12 cellular contexts compared by ENCODE assay signal in the genomic region with DNA sequence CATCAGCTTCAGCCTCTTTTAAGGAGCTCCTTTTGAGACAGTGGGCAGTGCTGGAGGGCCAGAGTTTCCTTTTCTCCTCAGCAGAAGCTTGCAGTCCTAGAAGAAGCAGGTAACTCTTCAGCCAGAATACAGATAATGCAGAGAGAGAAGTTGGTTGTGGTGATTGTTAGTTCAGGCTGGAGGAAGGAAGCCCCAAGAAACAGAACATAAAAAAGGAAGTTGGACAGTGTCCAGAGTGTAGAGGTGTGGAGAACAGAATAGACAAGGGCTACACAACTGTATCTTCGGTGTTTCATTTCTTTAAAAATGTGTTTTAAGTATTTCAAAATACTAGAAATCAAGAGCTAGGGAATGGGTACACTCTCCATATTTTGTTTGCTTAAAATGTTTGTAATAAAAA. TPM values are rescaled to one million over a fixed set of nuclear protein-coding genes. Genes with fewer than 3 reads are reported as not detected.
DNase-seq lines count a peak whose midpoint lies in the region; ATAC-seq and TF ChIP-seq lines count a peak whose summit lies in the region.
"Had no signal": no experiment of that assay in that cellular context is flagged by ENCODE, and none has a peak within 500 bp of the region (broad histone marks: within the 10 kb centered on the region; RNA-seq: fewer than 3 reads in every experiment).

No MANE protein-coding gene starts in this region.

- WGBS in esophagus, 2 donors = 23 to 38% methylated on average over 1 of the region's 1 CpG
- 96% methylated on average over 1 of the region's 1 CpG for WGBS in smooth muscle cell (ENCODE audit: low lambda C conversion rate)

- peak overlapping the region; percentile 26 to 74 for H3K27ac ChIP-seq in esophagus (ENCODE audit: low read depth in 2 of 2, low read length in 1 of 2)
- peak overlapping the region; percentile 84 for H3K27ac ChIP-seq in smooth muscle cell (ENCODE audit: low read depth)
- H3K27ac ChIP-seq in effector memory CD4-positive, alpha-beta T cell (ENCODE audit: insufficient read depth, low read length, poor library complexity, severe bottlenecking) = no peak overlapping the region

- H4K20me1 ChIP-seq in smooth muscle cell (ENCODE audit: low read depth) = no peaks in the 10 kb centered on the region

- H3K79me2 ChIP-seq in smooth muscle cell (ENCODE audit: low read depth) = no peaks in the 10 kb centered on the region

- peaks cover 2 to 11% of the 10 kb centered on the region in 2 donors for H3K4me1 ChIP-seq in esophagus (ENCODE audit: control insufficient read depth in 2 of 2, insufficient read depth in 2 of 2, low read length in 1 of 2)
- no peaks in the 10 kb centered on the region for H3K4me1 ChIP-seq in smooth muscle cell (ENCODE audit: low read depth)
- no peaks in the 10 kb centered on the region for H3K4me1 ChIP-seq in effector memory CD4-positive, alpha-beta T cell (ENCODE audit: control insufficient read depth, insufficient read depth, low read length, poor library complexity, severe bottlenecking)

- H3K36me3 ChIP-seq in esophagus (ENCODE audit: control insufficient read depth in 2 of 2, insufficient read depth in 2 of 2, low read length in 1 of 2) (no peaks in the 10 kb centered on the region), smooth muscle cell (ENCODE audit: low read depth) (no peaks in the 10 kb centered on the region)
- no peaks in the 10 kb centered on the region for H3K36me3 ChIP-seq in effector memory CD4-positive, alpha-beta T cell (ENCODE audit: control insufficient read depth, insufficient read depth, low read length)
- H3K36me3 ChIP-seq: heart left ventricle had no signal

- no peak for TF ChIP-seq CTCF in smooth muscle cell (IDR thresholded peaks at IDR 0.05; ENCODE audit: borderline replicate concordance, insufficient read depth, poor library complexity, severe bottlenecking)

- no peak overlapping the region for H3K4me3 ChIP-seq in esophagus (ENCODE audit: low read depth in 1 of 2, low read length in 2 of 2)
- H3K4me3 ChIP-seq in smooth muscle cell = no peak overlapping the region
- H3K4me3 ChIP-seq in effector memory CD4-positive, alpha-beta T cell (ENCODE audit: insufficient read depth, low read depth, low read length, poor library complexity, severe bottlenecking) = no peak overlapping the region
- H3K4me3 ChIP-seq: heart left ventricle had no signal

- H2AFZ ChIP-seq in smooth muscle cell (ENCODE audit: low read depth) = no peak overlapping the region

- H3F3A ChIP-seq in smooth muscle cell (ENCODE audit: low read depth) = peaks cover 10% of the 10 kb centered on the region

- H3K9me3 ChIP-seq in esophagus (ENCODE audit: control insufficient read depth in 2 of 2, insufficient read depth in 1 of 2, low read depth in 1 of 2, low read length in 1 of 2) = no peaks in the 10 kb centered on the region
- H3K9me3 ChIP-seq in smooth muscle cell (replicated peaks; ENCODE audit: low read depth) = no peaks in the 10 kb centered on the region
- no peaks in the 10 kb centered on the region for H3K9me3 ChIP-seq in effector memory CD4-positive, alpha-beta T cell (ENCODE audit: control insufficient read depth, low read length)
- H3K9me3 ChIP-seq: heart left ventricle had no signal

- H3K9ac ChIP-seq in smooth muscle cell (ENCODE audit: low read depth) = peak overlapping the region; percentile 20

- DNase-seq in OCI-M1 (lab: John Stamatoyannopoulos, UW) = peak; percentile 78
- no peak for DNase-seq in smooth muscle cell (lab: John Stamatoyannopoulos, UW; ENCODE audit: unreplicated experiment)
- DNase-seq in anterior cingulate cortex (lab: John Stamatoyannopoulos, UW) = no peak
- no peak for DNase-seq in NCI-H510A treated with DMSO at 0.1 percent for 48 hours (lab: John Stamatoyannopoulos, UW)
- DNase-seq in effector memory CD4-positive, alpha-beta T cell = no peak
- DNase-seq: activated naive CD4-positive, alpha-beta T cell treated with anti-CD3 and anti-CD28 coated beads, Interleukin-2, amount 10 ng/mL, durations not matched to agents 7 days and 5 days; CD4-positive, CD25-positive, alpha-beta regulatory T cell; heart left ventricle; SHP77 treated with DMSO at 0.1 percent for 48 hours had no signal

- peak; percentile 46 for ATAC-seq in GM21367 (IDR thresholded peaks at IDR 0.05; ENCODE audit: unreplicated experiment)
- ATAC-seq in HG03520 (IDR thresholded peaks at IDR 0.05; ENCODE audit: unreplicated experiment) = no peak

- H3K27me3 ChIP-seq in esophagus (ENCODE audit: control insufficient read depth in 1 of 2, insufficient read depth in 2 of 2, low read length in 2 of 2) (no peaks in the 10 kb centered on the region), smooth muscle cell (ENCODE audit: low read depth) (no peaks in the 10 kb centered on the region)
- no peaks in the 10 kb centered on the region for H3K27me3 ChIP-seq in effector memory CD4-positive, alpha-beta T cell (replicated peaks; ENCODE audit: control insufficient read depth, insufficient read depth, low read length, poor library complexity, severe bottlenecking)

- H3K4me2 ChIP-seq in smooth muscle cell = no peak overlapping the region

RNA-seq across cellular contexts. Expression of a gene that starts 6.4 kb away (rescaled TPM):
- 1,000 to 10,000 TPM in 1 of 2 donors, 100 to 1,000 TPM in 1; 946 to 1,164 TPM for polyA plus RNA-seq in esophagus
- 10.9 and 27.3 TPM in 2 replicates for total RNA-seq in smooth muscle cell
- 9.8 and 37.5 TPM in 2 replicates for polyA plus RNA-seq in smooth muscle cell
- total RNA-seq: CD4-positive, CD25-positive, alpha-beta regulatory T cell had no signal

RNA-seq across cellular contexts. Expression of a gene that starts 37.0 kb away (rescaled TPM):
- 10 to 100 TPM; 10.6 to 19.5 TPM for polyA plus RNA-seq in esophagus
- 12.5 and 17.0 TPM in 2 replicates for total RNA-seq in smooth muscle cell
- polyA plus RNA-seq in smooth muscle cell = 4.4 and 6.3 TPM in 2 replicates

Comparison
In these comparisons a context has a peak if more than half of its experiments do, and no peak if none do; other contexts are left out.
1. RNA of a gene that starts 6.4 kb away (polyA plus RNA-seq): 946 to 1,164 TPM in esophagus; 9.8 to 37.5 TPM in smooth muscle cell; every median in the first group is over 10 times any median in the second.